18 cellular contexts compared by ENCODE assay signal in the genomic region with DNA sequence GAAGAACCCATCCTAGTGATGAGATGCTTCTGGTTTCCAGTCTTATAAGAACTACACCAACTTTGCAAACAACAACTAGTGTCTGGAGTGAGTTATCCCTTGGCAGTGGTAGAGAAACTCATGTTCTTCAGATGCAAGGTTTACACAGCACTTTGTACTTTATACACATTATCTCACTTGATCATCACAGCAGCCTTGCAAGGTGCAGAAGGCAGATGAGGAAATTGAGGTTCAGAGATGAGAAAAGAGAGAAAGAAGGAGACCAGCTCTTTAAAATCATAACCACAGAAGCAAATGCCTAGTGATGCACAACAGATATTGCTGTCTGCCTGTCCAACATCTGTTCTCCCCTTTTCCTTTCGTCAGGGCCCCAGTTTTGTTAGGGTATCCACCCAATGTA. TPM values are rescaled to one million over a fixed set of nuclear protein-coding genes. Genes with fewer than 3 reads are reported as not detected.
A peak's percentile ranks its signal among the peaks of the same experiment; 100 is the strongest.
DNase-seq lines count a peak whose midpoint lies in the region; ATAC-seq lines count a peak whose summit lies in the region.
"Had no signal": no experiment of that assay in that cellular context is flagged by ENCODE, and none has a peak within 500 bp of the region (broad histone marks: within the 10 kb centered on the region; RNA-seq: fewer than 3 reads in every experiment).

No MANE protein-coding gene starts in this region.

- peaks cover 44% of the 10 kb centered on the region for H3K4me1 Mint-ChIP-seq in activated naive CD8-positive, alpha-beta T cell treated with anti-CD3 and anti-CD28 coated beads, Interleukin-2, amount 10 ng/mL, durations not matched to agents 7 days and 5 days
- peaks cover 42% of the 10 kb centered on the region for H3K4me1 Mint-ChIP-seq in activated naive CD8-positive, alpha-beta T cell treated with anti-CD3 and anti-CD28 coated beads for 36 hours
- peaks cover 51% of the 10 kb centered on the region for H3K4me1 Mint-ChIP-seq in T-helper 1 cell treated with Interleukin-12 subunit alpha and Interleukin-12 subunit beta and Interleukin-4 antibody, amounts not matched to agents 30 μg/mL and 1 μg/mL, for 36 hours (ENCODE audit: low read depth)
- H3K4me1 Mint-ChIP-seq in effector memory CD8-positive, alpha-beta T cell (ENCODE audit: low read depth in 2 of 2): peaks cover 37 to 38% of the 10 kb centered on the region in 2 donors

- no peak for DNase-seq in activated naive CD8-positive, alpha-beta T cell treated with anti-CD3 and anti-CD28 coated beads, Interleukin-2, amount 10 ng/mL, durations not matched to agents 7 days and 5 days
- DNase-seq in activated naive CD8-positive, alpha-beta T cell treated with anti-CD3 and anti-CD28 coated beads for 36 hours: no peak
- DNase-seq in effector memory CD8-positive, alpha-beta T cell: peak in 2 of 3 experiments; percentile 9 to 17
- DNase-seq in HCEC 1CT: no peak
- DNase-seq: activated T-cell treated with anti-CD3 and anti-CD28 coated beads, Interleukin-2, amount 50 U/mL, for 72 hours; anterior cingulate cortex; glutamatergic neuron; Karpas-422; lower lobe of right lung; NCI-H1417; SHP77; stimulated activated naive CD8-positive, alpha-beta T cell treated with anti-CD3 and anti-CD28 coated beads, Interleukin-15, amount 100 ng/mL, for 72 hours; upper lobe of left lung had no signal

- peak; percentile 68 for ATAC-seq in activated naive CD8-positive, alpha-beta T cell treated with anti-CD3 and anti-CD28 coated beads, Interleukin-2, amount 10 ng/mL, durations not matched to agents 7 days and 5 days (ENCODE audit: low read depth)
- peak; percentile 84 for ATAC-seq in effector memory CD8-positive, alpha-beta T cell (replicated peaks)
- ATAC-seq in GM18870 (IDR thresholded peaks at IDR 0.05; ENCODE audit: unreplicated experiment) (no peak), HG02884 (IDR thresholded peaks at IDR 0.05; ENCODE audit: unreplicated experiment) (no peak), HG03280 (IDR thresholded peaks at IDR 0.05; ENCODE audit: unreplicated experiment) (no peak)
- ATAC-seq: sciatic nerve; stimulated activated naive CD8-positive, alpha-beta T cell treated with anti-CD3 and anti-CD28 coated beads, Interleukin-15, amount 100 ng/mL, for 72 hours had no signal

- H3K4me3 Mint-ChIP-seq in activated naive CD8-positive, alpha-beta T cell treated with anti-CD3 and anti-CD28 coated beads, Interleukin-2, amount 10 ng/mL, durations not matched to agents 7 days and 5 days: no peak overlapping the region
- no peak overlapping the region for H3K4me3 Mint-ChIP-seq in activated naive CD8-positive, alpha-beta T cell treated with anti-CD3 and anti-CD28 coated beads for 36 hours
- peak overlapping the region; percentile 1 for H3K4me3 Mint-ChIP-seq in T-helper 1 cell treated with Interleukin-12 subunit alpha and Interleukin-12 subunit beta and Interleukin-4 antibody, amounts not matched to agents 30 μg/mL and 1 μg/mL, for 36 hours
- H3K4me3 Mint-ChIP-seq in effector memory CD8-positive, alpha-beta T cell: peak overlapping the region; percentile 61 to 69
- H3K4me3 Mint-ChIP-seq: stimulated activated naive CD8-positive, alpha-beta T cell treated with anti-CD3 and anti-CD28 coated beads, Interleukin-15, amount 100 ng/mL, for 72 hours had no signal

- H3K36me3 Mint-ChIP-seq in activated naive CD8-positive, alpha-beta T cell treated with anti-CD3 and anti-CD28 coated beads, Interleukin-2, amount 10 ng/mL, durations not matched to agents 7 days and 5 days: peaks cover 10% of the 10 kb centered on the region
- peaks cover 4% of the 10 kb centered on the region for H3K36me3 Mint-ChIP-seq in activated naive CD8-positive, alpha-beta T cell treated with anti-CD3 and anti-CD28 coated beads for 36 hours
- H3K36me3 Mint-ChIP-seq in T-helper 1 cell treated with Interleukin-12 subunit alpha and Interleukin-12 subunit beta and Interleukin-4 antibody, amounts not matched to agents 30 μg/mL and 1 μg/mL, for 36 hours (ENCODE audit: low read depth): peaks cover 9% of the 10 kb centered on the region
- peaks cover 8% of the 10 kb centered on the region for H3K36me3 Mint-ChIP-seq in effector memory CD8-positive, alpha-beta T cell (ENCODE audit: insufficient read depth)

- peaks cover 10% of the 10 kb centered on the region for H3K27me3 Mint-ChIP-seq in activated naive CD8-positive, alpha-beta T cell treated with anti-CD3 and anti-CD28 coated beads, Interleukin-2, amount 10 ng/mL, durations not matched to agents 7 days and 5 days
- H3K27me3 Mint-ChIP-seq in activated naive CD8-positive, alpha-beta T cell treated with anti-CD3 and anti-CD28 coated beads for 36 hours: peaks cover 3% of the 10 kb centered on the region
- peaks cover 38% of the 10 kb centered on the region for H3K27me3 Mint-ChIP-seq in T-helper 1 cell treated with Interleukin-12 subunit alpha and Interleukin-12 subunit beta and Interleukin-4 antibody, amounts not matched to agents 30 μg/mL and 1 μg/mL, for 36 hours (ENCODE audit: low read depth)
- H3K27me3 Mint-ChIP-seq in effector memory CD8-positive, alpha-beta T cell: peaks cover 0 to 6% of the 10 kb centered on the region in 2 donors
- H3K27me3 Mint-ChIP-seq: stimulated activated naive CD8-positive, alpha-beta T cell treated with anti-CD3 and anti-CD28 coated beads, Interleukin-15, amount 100 ng/mL, for 72 hours had no signal

- H3K27ac Mint-ChIP-seq in activated naive CD8-positive, alpha-beta T cell treated with anti-CD3 and anti-CD28 coated beads, Interleukin-2, amount 10 ng/mL, durations not matched to agents 7 days and 5 days: no peak overlapping the region
- no peak overlapping the region for H3K27ac Mint-ChIP-seq in activated naive CD8-positive, alpha-beta T cell treated with anti-CD3 and anti-CD28 coated beads for 36 hours
- H3K27ac Mint-ChIP-seq in T-helper 1 cell treated with Interleukin-12 subunit alpha and Interleukin-12 subunit beta and Interleukin-4 antibody, amounts not matched to agents 30 μg/mL and 1 μg/mL, for 36 hours: peak overlapping the region; percentile 43
- H3K27ac Mint-ChIP-seq in effector memory CD8-positive, alpha-beta T cell: peak overlapping the region; percentile 85 to 96
- H3K27ac Mint-ChIP-seq: activated T-cell treated with anti-CD3 and anti-CD28 coated beads, Interleukin-2, amount 50 U/mL, for 72 hours had no signal

- H3K9me3 Mint-ChIP-seq in activated naive CD8-positive, alpha-beta T cell treated with anti-CD3 and anti-CD28 coated beads, Interleukin-2, amount 10 ng/mL, durations not matched to agents 7 days and 5 days: peaks cover 6% of the 10 kb centered on the region
- H3K9me3 Mint-ChIP-seq in activated naive CD8-positive, alpha-beta T cell treated with anti-CD3 and anti-CD28 coated beads for 36 hours: peaks cover 1% of the 10 kb centered on the region
- H3K9me3 Mint-ChIP-seq in T-helper 1 cell treated with Interleukin-12 subunit alpha and Interleukin-12 subunit beta and Interleukin-4 antibody, amounts not matched to agents 30 μg/mL and 1 μg/mL, for 36 hours: peaks cover 6% of the 10 kb centered on the region
- peaks cover 0 to 4% of the 10 kb centered on the region in 2 donors for H3K9me3 Mint-ChIP-seq in effector memory CD8-positive, alpha-beta T cell
- H3K9me3 Mint-ChIP-seq: activated T-cell treated with anti-CD3 and anti-CD28 coated beads, Interleukin-2, amount 50 U/mL, for 72 hours had no signal

- POLR2A ChIA-PET in activated naive CD8-positive, alpha-beta T cell treated with anti-CD3 and anti-CD28 coated beads, Interleukin-2, amount 10 ng/mL, durations not matched to agents 7 days and 5 days (lab: Charles Lee): interaction anchor here (1.0 kb wide), 1 partner anchor 38 kb away, joined by 4 read pairs; no protein-coding TSS in a partner anchor

RNA-seq across cellular contexts. Expression of a gene that starts 16.7 kb away (rescaled TPM):
- 100 to 1,000 TPM; 551 to 555 TPM for total RNA-seq in activated naive CD8-positive, alpha-beta T cell treated with anti-CD3 and anti-CD28 coated beads, Interleukin-2, amount 10 ng/mL, durations not matched to agents 7 days and 5 days
- 100 to 1,000 TPM; 380 to 428 TPM for total RNA-seq in activated naive CD8-positive, alpha-beta T cell treated with anti-CD3 and anti-CD28 coated beads for 36 hours

Comparison
In these comparisons a context has a peak if more than half of its experiments do, and no peak if none do; other contexts are left out.
1. ATAC-seq: peak in activated naive CD8-positive, alpha-beta T cell treated with anti-CD3 and anti-CD28 coated beads, Interleukin-2, amount 10 ng/mL, durations not matched to agents 7 days and 5 days (single experiment) and effector memory CD8-positive, alpha-beta T cell (single experiment); none in GM18870 (single experiment), HG02884 (single experiment) and HG03280 (single experiment).
2. DNase-seq: peak in effector memory CD8-positive, alpha-beta T cell (2 of 3); none in activated naive CD8-positive, alpha-beta T cell treated with anti-CD3 and anti-CD28 coated beads, Interleukin-2, amount 10 ng/mL, durations not matched to agents 7 days and 5 days (single experiment), activated naive CD8-positive, alpha-beta T cell treated with anti-CD3 and anti-CD28 coated beads for 36 hours (single experiment) and HCEC 1CT (single experiment).
3. H3K27ac Mint-ChIP-seq: peak in T-helper 1 cell treated with Interleukin-12 subunit alpha and Interleukin-12 subunit beta and Interleukin-4 antibody, amounts not matched to agents 30 μg/mL and 1 μg/mL, for 36 hours (single experiment) and effector memory CD8-positive, alpha-beta T cell (2 of 2); none in activated naive CD8-positive, alpha-beta T cell treated with anti-CD3 and anti-CD28 coated beads, Interleukin-2, amount 10 ng/mL, durations not matched to agents 7 days and 5 days (single experiment) and activated naive CD8-positive, alpha-beta T cell treated with anti-CD3 and anti-CD28 coated beads for 36 hours (single experiment).
4. H3K4me3 Mint-ChIP-seq: peak in T-helper 1 cell treated with Interleukin-12 subunit alpha and Interleukin-12 subunit beta and Interleukin-4 antibody, amounts not matched to agents 30 μg/mL and 1 μg/mL, for 36 hours (single experiment) and effector memory CD8-positive, alpha-beta T cell (2 of 2); none in activated naive CD8-positive, alpha-beta T cell treated with anti-CD3 and anti-CD28 coated beads, Interleukin-2, amount 10 ng/mL, durations not matched to agents 7 days and 5 days (single experiment) and activated naive CD8-positive, alpha-beta T cell treated with anti-CD3 and anti-CD28 coated beads for 36 hours (single experiment).